In the genomic region with DNA sequence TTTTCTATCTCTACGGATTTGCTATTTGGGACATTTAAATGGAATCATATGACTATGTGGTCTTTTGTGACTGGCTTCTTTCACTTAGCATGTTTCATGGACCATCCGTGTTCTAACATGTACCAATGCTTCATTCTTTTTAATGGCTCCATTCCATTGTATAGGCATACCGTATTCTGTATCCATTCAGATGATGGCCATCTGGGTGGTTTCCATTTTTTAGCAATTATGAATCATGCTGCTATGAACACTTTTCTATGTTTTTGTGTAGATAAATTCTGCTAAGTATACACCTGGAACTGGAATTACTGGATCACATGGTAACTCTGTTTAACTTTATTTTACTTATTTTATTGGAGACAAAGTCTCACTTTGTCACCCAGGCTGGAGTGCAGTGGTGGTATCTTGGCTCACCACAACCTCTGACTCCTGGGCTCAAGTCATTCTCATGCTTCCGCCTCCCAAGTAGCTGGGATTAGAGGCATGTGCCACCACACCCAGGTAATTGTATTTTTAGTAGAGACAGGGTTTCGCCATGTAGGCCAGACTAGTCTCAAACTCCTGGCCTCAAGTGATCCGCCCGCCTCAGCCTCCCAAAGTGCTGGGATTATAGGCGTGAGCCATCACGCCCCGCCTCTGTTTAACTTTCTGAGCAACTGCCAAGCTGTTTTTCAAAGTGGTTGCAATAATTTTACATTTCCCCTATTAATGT, we compare ENCODE assay signal across 22 cellular contexts. TPM values are rescaled to one million over a fixed set of nuclear protein-coding genes. Genes with fewer than 3 reads are reported as not detected.
DNase-seq lines count a peak whose midpoint lies in the region; ATAC-seq and TF ChIP-seq lines count a peak whose summit lies in the region.
"Had no signal": no experiment of that assay in that cellular context is flagged by ENCODE, and none has a peak within 500 bp of the region (broad histone marks: within the 10 kb centered on the region; RNA-seq: fewer than 3 reads in every experiment).

No MANE protein-coding gene starts in this region.

- no peak overlapping the region for H3K9ac ChIP-seq in SK-N-SH

- H4K20me1 ChIP-seq in SK-N-SH (ENCODE audit: insufficient read depth): peaks cover 68% of the 10 kb centered on the region

- no peak overlapping the region for H3K4me3 Mint-ChIP-seq in progenitor cell of endocrine pancreas (ENCODE audit: low read depth)

- CTCF ChIA-PET in SK-N-SH (lab: Yijun Ruan, JAX): no interaction called here

- H3K9me3 ChIP-seq in SK-N-SH: no peaks in the 10 kb centered on the region
- H3K9me3 ChIP-seq: sigmoid colon, stomach had no signal

- no peaks in the 10 kb centered on the region for H3K27me3 ChIP-seq in SK-N-SH (ENCODE audit: insufficient read depth)
- H3K27me3 ChIP-seq: sigmoid colon, stomach had no signal

- H3K4me1 Mint-ChIP-seq in progenitor cell of endocrine pancreas (ENCODE audit: low read depth): peaks cover 22% of the 10 kb centered on the region

- H3K9me2 ChIP-seq in SK-N-SH: no peaks in the 10 kb centered on the region

- no peaks in the 10 kb centered on the region for H3K27me3 Mint-ChIP-seq in progenitor cell of endocrine pancreas

- no peak overlapping the region for H3K4me3 ChIP-seq in SK-N-SH (ENCODE audit: low read depth in 2 of 2, low read length in 1 of 2)
- no peak overlapping the region for H3K4me3 ChIP-seq in epithelial cell of esophagus (ENCODE audit: low read length)
- H3K4me3 ChIP-seq: sigmoid colon, stomach had no signal

- H2AFZ ChIP-seq in SK-N-SH (ENCODE audit: low read depth): no peak overlapping the region

- no peak for DNase-seq in SK-N-SH
- DNase-seq in MV-4-11 (lab: John Stamatoyannopoulos, UW): peak; percentile 18
- DNase-seq in epithelial cell of esophagus (ENCODE audit: low read depth): peak; percentile 69
- DNase-seq in progenitor cell of endocrine pancreas (ENCODE audit: low spot score, unreplicated experiment): no peak
- no peak for DNase-seq in stimulated activated CD8-positive, alpha-beta memory T cell treated with anti-CD3 and anti-CD28 coated beads, Interleukin-4, amount 100 ng/mL, for 48 hours
- no peak for DNase-seq in GM20000 (ENCODE audit: low spot score)
- DNase-seq in activated CD4-positive, alpha-beta T cell treated with anti-CD3 and anti-CD28 coated beads, Interleukin-2, amount 50 U/mL, for 48 hours: no peak
- DNase-seq: ACHN; activated CD4-positive, alpha-beta T cell treated with anti-CD3 and anti-CD28 coated beads for 48 hours; cortex of kidney; foreskin melanocyte; left ventricle myocardium superior; MM.1S; NCI-H1694 treated with DMSO at 0.1 percent for 48 hours; occipital lobe; sigmoid colon; stimulated activated CD4-positive, alpha-beta T cell treated with anti-CD3 and anti-CD28 coated beads, Interleukin-1b, Interleukin-23, amount 100 ng/mL, for 48 hours; stomach had no signal

- peaks cover 98% of the 10 kb centered on the region for H3K79me2 ChIP-seq in SK-N-SH (ENCODE audit: insufficient read depth)

- no peak for TF ChIP-seq EP300 in SK-N-SH (IDR thresholded peaks at IDR 0.05; ENCODE audit: borderline replicate concordance in 1 of 2, low read depth in 1 of 2, low read length in 1 of 2)

- TF ChIP-seq CTCF in SK-N-SH (IDR thresholded peaks at IDR 0.05): no peak
- no peak for TF ChIP-seq CTCF in epithelial cell of esophagus (IDR thresholded peaks at IDR 0.05; ENCODE audit: insufficient read depth, low read depth, low read length, missing control alignments)
- no peak for TF ChIP-seq CTCF in progenitor cell of endocrine pancreas (IDR thresholded peaks at IDR 0.05; ENCODE audit: unreplicated experiment)
- no peak for TF ChIP-seq CTCF in GM20000 (IDR thresholded peaks at IDR 0.05; ENCODE audit: extremely low read depth, missing control alignments)

- no peaks in the 10 kb centered on the region for H3K9me3 Mint-ChIP-seq in progenitor cell of endocrine pancreas (ENCODE audit: low read depth)
- H3K9me3 Mint-ChIP-seq: activated naive CD4-positive, alpha-beta T cell treated with anti-CD3 and anti-CD28 coated beads, Interleukin-2, amount 50 U/mL, for 72 hours had no signal

- H3K36me3 ChIP-seq in SK-N-SH (replicated peaks in 1 of 2; ENCODE audit: control insufficient read depth in 1 of 2, insufficient read depth in 2 of 2, low read length in 1 of 2): peaks cover 7 to 33% of the 10 kb centered on the region in 2 experiments

- peaks cover 7% of the 10 kb centered on the region for H3F3A ChIP-seq in SK-N-SH (replicated peaks; ENCODE audit: insufficient read depth)

- 92% methylated on average over 10 of the region's 10 CpGs for WGBS in SK-N-SH (ENCODE audit: low lambda C conversion rate)

- POLR2A ChIA-PET in SK-N-SH (lab: Yijun Ruan, JAX): no interaction called here

- no peak overlapping the region for H3K27ac ChIP-seq in SK-N-SH (ENCODE audit: low read depth in 2 of 2, low read length in 1 of 2)
- H3K27ac ChIP-seq: sigmoid colon, stomach had no signal

- peaks cover 5% of the 10 kb centered on the region for H3K36me3 Mint-ChIP-seq in progenitor cell of endocrine pancreas (ENCODE audit: insufficient read depth)

- ATAC-seq in SK-N-SH treated with all-trans-retinoic acid at 6 μM for 48 hours: no peak
- ATAC-seq: activated naive CD4-positive, alpha-beta T cell treated with anti-CD3 and anti-CD28 coated beads, Interleukin-2, amount 50 U/mL, for 72 hours; HepG2; left ventricle myocardium superior; Panc1 had no signal

- H3K4me2 ChIP-seq in SK-N-SH: no peak overlapping the region

- H3K4me1 ChIP-seq in SK-N-SH (ENCODE audit: control insufficient read depth in 1 of 2, insufficient read depth in 2 of 2, low read depth in 1 of 2, low read length in 1 of 2): peaks cover 5 to 14% of the 10 kb centered on the region in 2 experiments; a peak in 2 of 4 replicates

- H3K27ac Mint-ChIP-seq in progenitor cell of endocrine pancreas: peak overlapping the region; percentile 2

- no peak for TF ChIP-seq RAD21 in SK-N-SH (IDR thresholded peaks at IDR 0.05; ENCODE audit: low read length)

TF ChIP-seq in SK-N-SH treated with all-trans-retinoic acid at 6 μM for 48 hours, 23 proteins besides CTCF, POLR2A, EP300 and RAD21:
- TF ChIP-seq ZNF8 (CRISPR knock-in tag; IDR thresholded peaks at IDR 0.05) (peak; percentile 77), CSDC2 (CRISPR knock-in tag; IDR thresholded peaks at IDR 0.05) (no peak)
TF ChIP-seq in SK-N-SH treated with all-trans-retinoic acid at 6 μM for 48 hours: peak in this region for 1.

TF ChIP-seq in SK-N-SH, 30 proteins besides CTCF, POLR2A, EP300 and RAD21 (continues in another document):
- TF ChIP-seq SMC3 (IDR thresholded peaks at IDR 0.05; ENCODE audit: low read depth, low read length) (no peak), REST (IDR thresholded peaks at IDR 0.05; ENCODE audit: low read depth, low read length) (no peak), ELF1 (IDR thresholded peaks at IDR 0.05) (no peak), NFIC (IDR thresholded peaks at IDR 0.05; ENCODE audit: borderline replicate concordance) (no peak), MEF2A (IDR thresholded peaks at IDR 0.05; ENCODE audit: borderline replicate concordance, low read depth) (no peak), GATA2 (CRISPR knock-in tag; IDR thresholded peaks at IDR 0.05) (no peak)
- TF ChIP-seq, protein P1, sequence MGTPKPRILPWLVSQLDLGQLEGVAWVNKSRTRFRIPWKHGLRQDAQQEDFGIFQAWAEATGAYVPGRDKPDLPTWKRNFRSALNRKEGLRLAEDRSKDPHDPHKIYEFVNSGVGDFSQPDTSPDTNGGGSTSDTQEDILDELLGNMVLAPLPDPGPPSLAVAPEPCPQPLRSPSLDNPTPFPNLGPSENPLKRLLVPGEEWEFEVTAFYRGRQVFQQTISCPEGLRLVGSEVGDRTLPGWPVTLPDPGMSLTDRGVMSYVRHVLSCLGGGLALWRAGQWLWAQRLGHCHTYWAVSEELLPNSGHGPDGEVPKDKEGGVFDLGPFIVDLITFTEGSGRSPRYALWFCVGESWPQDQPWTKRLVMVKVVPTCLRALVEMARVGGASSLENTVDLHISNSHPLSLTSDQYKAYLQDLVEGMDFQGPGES (IDR thresholded peaks at IDR 0.05; ENCODE audit: low read depth, low read length): no peak
- TF ChIP-seq, protein P2, sequence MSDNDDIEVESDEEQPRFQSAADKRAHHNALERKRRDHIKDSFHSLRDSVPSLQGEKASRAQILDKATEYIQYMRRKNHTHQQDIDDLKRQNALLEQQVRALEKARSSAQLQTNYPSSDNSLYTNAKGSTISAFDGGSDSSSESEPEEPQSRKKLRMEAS (IDR thresholded peaks at IDR 0.05; ENCODE audit: low read depth): no peak
- TF ChIP-seq, protein P3, sequence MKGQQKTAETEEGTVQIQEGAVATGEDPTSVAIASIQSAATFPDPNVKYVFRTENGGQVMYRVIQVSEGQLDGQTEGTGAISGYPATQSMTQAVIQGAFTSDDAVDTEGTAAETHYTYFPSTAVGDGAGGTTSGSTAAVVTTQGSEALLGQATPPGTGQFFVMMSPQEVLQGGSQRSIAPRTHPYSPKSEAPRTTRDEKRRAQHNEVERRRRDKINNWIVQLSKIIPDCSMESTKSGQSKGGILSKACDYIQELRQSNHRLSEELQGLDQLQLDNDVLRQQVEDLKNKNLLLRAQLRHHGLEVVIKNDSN (IDR thresholded peaks at IDR 0.05; ENCODE audit: borderline replicate concordance, low read depth): no peak

RNA-seq across cellular contexts. Expression of gene UBP1, which starts 13.4 kb away (rescaled TPM):
- 45.5 and 64.0 TPM in 2 replicates for polyA plus RNA-seq in SK-N-SH (2012; rRNA removed)
- polyA plus RNA-seq in SK-N-SH (2012; cell fraction: cytosol; rRNA removed): 52.7 and 57.3 TPM in 2 replicates
- 124 and 195 TPM in 2 replicates for polyA plus RNA-seq in SK-N-SH (2012; cell fraction: nucleus; rRNA removed)
- total RNA-seq in progenitor cell of endocrine pancreas: 78.1 and 86.7 TPM in 2 replicates

Comparison
In these comparisons a context has a peak if more than half of its experiments do, and no peak if none do; other contexts are left out.
1. DNase-seq: peak in MV-4-11 (single experiment) and epithelial cell of esophagus (single experiment); none in SK-N-SH (single experiment), progenitor cell of endocrine pancreas (single experiment), stimulated activated CD8-positive, alpha-beta memory T cell treated with anti-CD3 and anti-CD28 coated beads, Interleukin-4, amount 100 ng/mL, for 48 hours (single experiment), GM20000 (single experiment) and activated CD4-positive, alpha-beta T cell treated with anti-CD3 and anti-CD28 coated beads, Interleukin-2, amount 50 U/mL, for 48 hours (0 of 2).